In the genomic region with DNA sequence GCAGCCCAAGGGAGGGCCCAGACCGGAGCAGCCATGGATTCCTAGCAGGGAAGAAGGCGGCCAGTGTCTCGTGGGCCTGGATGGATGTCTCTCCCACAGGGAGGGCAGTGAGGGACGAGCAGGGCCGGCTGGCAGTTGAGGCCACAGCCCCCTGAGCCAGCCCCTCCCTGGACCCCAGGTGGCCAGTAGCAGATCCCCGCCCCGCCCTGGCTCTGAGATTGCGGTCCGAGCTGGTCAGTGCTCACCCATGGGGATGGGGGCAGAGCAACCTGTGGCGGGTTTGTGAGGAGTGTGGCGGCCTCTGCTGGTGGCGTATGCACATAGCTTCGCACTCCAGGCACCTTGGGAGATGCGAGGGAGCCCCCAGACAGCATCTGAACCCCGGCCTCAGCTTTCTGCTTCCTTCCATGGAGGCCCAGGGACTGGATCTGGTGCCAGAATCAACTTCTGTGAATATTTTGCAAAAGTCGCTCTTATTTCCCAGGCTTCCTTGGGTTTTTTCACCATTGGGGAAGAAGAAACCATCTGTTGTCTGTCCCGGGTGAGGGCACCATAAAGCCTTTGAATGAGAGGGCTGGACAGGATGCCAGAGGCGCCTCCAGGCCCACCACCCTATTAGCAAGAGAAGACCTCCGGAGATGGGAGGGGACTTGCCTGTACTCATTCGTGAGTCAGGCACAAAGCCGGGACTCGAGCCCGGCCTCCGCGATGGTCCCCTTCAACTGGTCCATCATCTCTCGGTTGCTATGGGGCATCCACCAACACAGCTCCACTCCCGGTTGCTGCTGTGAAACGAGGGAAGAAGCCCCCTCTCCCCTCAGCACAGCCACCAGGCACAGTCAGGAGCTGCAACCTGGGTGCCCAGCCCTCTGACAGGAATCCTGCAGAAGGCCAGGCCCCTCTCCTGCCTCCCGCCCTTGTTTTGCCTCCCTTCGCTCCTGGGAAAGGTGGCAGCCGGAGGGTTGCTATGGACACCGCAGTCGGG, we compare ENCODE assay signal across 9 cellular contexts. TPM values are rescaled to one million over a fixed set of nuclear protein-coding genes. Genes with fewer than 3 reads are reported as not detected.
DNase-seq lines count a peak whose midpoint lies in the region; ATAC-seq and TF ChIP-seq lines count a peak whose summit lies in the region.
"Had no signal": no experiment of that assay in that cellular context is flagged by ENCODE, and none has a peak within 500 bp of the region (broad histone marks: within the 10 kb centered on the region; RNA-seq: fewer than 3 reads in every experiment).

No MANE protein-coding gene starts in this region.

- peak; percentile 90 to 96 for TF ChIP-seq RAD21 in liver (IDR thresholded peaks at IDR 0.05)

- H3K9me3 ChIP-seq in liver (ENCODE audit: control insufficient read depth in 4 of 4, low read length in 3 of 4), result no peaks in the 10 kb centered on the region

- TF ChIP-seq CTCF in choroid plexus epithelial cell (conservative IDR thresholded peaks at IDR 0.05; ENCODE audit: low read depth, low read length) (peak; percentile 86), liver (IDR thresholded peaks at IDR 0.05; ENCODE audit: low read depth, low read length, missing input control) (peak; percentile 86)

- H3K4me3 ChIP-seq in choroid plexus epithelial cell (ENCODE audit: low read depth, low read length) (no peak overlapping the region), liver (ENCODE audit: low read depth in 1 of 3, low read length in 3 of 3) (no peak overlapping the region)
- H3K4me3 ChIP-seq: SK-N-MC had no signal

- no peaks in the 10 kb centered on the region for H3K36me3 ChIP-seq in liver (ENCODE audit: control insufficient read depth in 4 of 4, insufficient read depth in 3 of 4, low read depth in 1 of 4, low read length in 3 of 4)

- peak; percentile 66 for ATAC-seq in HG02798 (IDR thresholded peaks at IDR 0.05; ENCODE audit: poor library complexity, unreplicated experiment)
- ATAC-seq in GM18873 (IDR thresholded peaks at IDR 0.05; ENCODE audit: low FRiP score, unreplicated experiment), result no peak

- no peak overlapping the region for H3K27ac ChIP-seq in liver (ENCODE audit: low read depth in 1 of 2, low read length in 2 of 2)
- H3K27ac ChIP-seq: SK-N-MC had no signal

- WGBS in liver, result 48% methylated on average over 33 of the region's 33 CpGs

- no peak overlapping the region for H3K9ac ChIP-seq in liver (ENCODE audit: low read depth in 1 of 2, low read length in 2 of 2)

- peak; percentile 58 for DNase-seq in Caki2 (ENCODE audit: low read depth)
- peak; percentile 75 for DNase-seq in NCI-H460 (ENCODE audit: extremely low read depth, low read depth)
- DNase-seq in activated CD4-positive, alpha-beta T cell treated with anti-CD3 and anti-CD28 coated beads for 4 hours, result peak; percentile 71 to 73
- DNase-seq in choroid plexus epithelial cell (ENCODE audit: low read depth), result peak; percentile 84
- DNase-seq in stimulated activated CD4-positive, alpha-beta T cell treated with anti-CD3 and anti-CD28 coated beads, TNF-alpha, amount 100 ng/mL, for 24 hours (ENCODE audit: low read depth in 3 of 3), result peak; percentile 47 to 70 (median 55)

- in situ Hi-C loops in Caki2 (cut with HindIII; ENCODE audit: low pct_unique_long_range_greater_than_20kb, low sequenced_read_pairs), result no loop called here

- H3K4me1 ChIP-seq in liver (ENCODE audit: control insufficient read depth in 4 of 4, insufficient read depth in 4 of 4, low read length in 3 of 4), result peaks cover 6 to 15% (median 9%) of the 10 kb centered on the region in 4 donors

- no peaks in the 10 kb centered on the region for H3K27me3 ChIP-seq in liver (ENCODE audit: control insufficient read depth in 4 of 4, insufficient read depth in 4 of 4, low read length in 3 of 4)

TF ChIP-seq in liver, 16 proteins besides CTCF, POLR2A, EP300 and RAD21:
- TF ChIP-seq, protein P1, sequence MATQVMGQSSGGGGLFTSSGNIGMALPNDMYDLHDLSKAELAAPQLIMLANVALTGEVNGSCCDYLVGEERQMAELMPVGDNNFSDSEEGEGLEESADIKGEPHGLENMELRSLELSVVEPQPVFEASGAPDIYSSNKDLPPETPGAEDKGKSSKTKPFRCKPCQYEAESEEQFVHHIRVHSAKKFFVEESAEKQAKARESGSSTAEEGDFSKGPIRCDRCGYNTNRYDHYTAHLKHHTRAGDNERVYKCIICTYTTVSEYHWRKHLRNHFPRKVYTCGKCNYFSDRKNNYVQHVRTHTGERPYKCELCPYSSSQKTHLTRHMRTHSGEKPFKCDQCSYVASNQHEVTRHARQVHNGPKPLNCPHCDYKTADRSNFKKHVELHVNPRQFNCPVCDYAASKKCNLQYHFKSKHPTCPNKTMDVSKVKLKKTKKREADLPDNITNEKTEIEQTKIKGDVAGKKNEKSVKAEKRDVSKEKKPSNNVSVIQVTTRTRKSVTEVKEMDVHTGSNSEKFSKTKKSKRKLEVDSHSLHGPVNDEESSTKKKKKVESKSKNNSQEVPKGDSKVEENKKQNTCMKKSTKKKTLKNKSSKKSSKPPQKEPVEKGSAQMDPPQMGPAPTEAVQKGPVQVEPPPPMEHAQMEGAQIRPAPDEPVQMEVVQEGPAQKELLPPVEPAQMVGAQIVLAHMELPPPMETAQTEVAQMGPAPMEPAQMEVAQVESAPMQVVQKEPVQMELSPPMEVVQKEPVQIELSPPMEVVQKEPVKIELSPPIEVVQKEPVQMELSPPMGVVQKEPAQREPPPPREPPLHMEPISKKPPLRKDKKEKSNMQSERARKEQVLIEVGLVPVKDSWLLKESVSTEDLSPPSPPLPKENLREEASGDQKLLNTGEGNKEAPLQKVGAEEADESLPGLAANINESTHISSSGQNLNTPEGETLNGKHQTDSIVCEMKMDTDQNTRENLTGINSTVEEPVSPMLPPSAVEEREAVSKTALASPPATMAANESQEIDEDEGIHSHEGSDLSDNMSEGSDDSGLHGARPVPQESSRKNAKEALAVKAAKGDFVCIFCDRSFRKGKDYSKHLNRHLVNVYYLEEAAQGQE (IDR thresholded peaks at IDR 0.05), result no peak
- no peak for TF ChIP-seq HNF4G (IDR thresholded peaks at IDR 0.05)
- TF ChIP-seq YY1 (IDR thresholded peaks at IDR 0.05), result no peak
TF ChIP-seq in liver: peak in this region for 0.

RNA-seq across cellular contexts. Expression of a gene that starts 8.6 kb away (rescaled TPM):
- not detected in 2 replicates for total RNA-seq in Caki2 (2014; rRNA removed; shearing (Covaris generic); ENCODE audit: low replicate concordance)
- 0.40 and 0.61 TPM in 2 replicates for total RNA-seq in NCI-H460 (2014; rRNA removed; shearing (Covaris generic))
- polyA plus RNA-seq in NCI-H460 (2014; cell fraction: nucleus; rRNA removed), result 0.24 and 3.3 TPM in 2 replicates
- under 1 TPM; 0.14 to 0.17 TPM for total RNA-seq in liver
- under 1 TPM; 0.09 to 0.68 TPM for polyA plus RNA-seq in liver

RNA-seq across cellular contexts. Expression of a gene that starts 57.9 kb away (rescaled TPM):
- total RNA-seq in Caki2 (2014; rRNA removed; shearing (Covaris generic); ENCODE audit: low replicate concordance), result 49.9 and 66.3 TPM in 2 replicates
- total RNA-seq in NCI-H460 (2014; rRNA removed; shearing (Covaris generic)), result 9.7 and 14.0 TPM in 2 replicates
- polyA plus RNA-seq in NCI-H460 (2014; cell fraction: nucleus; rRNA removed), result 3.9 and 10.8 TPM in 2 replicates
- total RNA-seq in liver, result 10 to 100 TPM in 1 of 2 donors, 1 to 10 TPM in 1; 9.7 to 14.6 TPM
- 10 to 100 TPM; 22.6 to 37.3 TPM for polyA plus RNA-seq in liver
